ENCODE assay signal across 1 cellular context in the genomic region with DNA sequence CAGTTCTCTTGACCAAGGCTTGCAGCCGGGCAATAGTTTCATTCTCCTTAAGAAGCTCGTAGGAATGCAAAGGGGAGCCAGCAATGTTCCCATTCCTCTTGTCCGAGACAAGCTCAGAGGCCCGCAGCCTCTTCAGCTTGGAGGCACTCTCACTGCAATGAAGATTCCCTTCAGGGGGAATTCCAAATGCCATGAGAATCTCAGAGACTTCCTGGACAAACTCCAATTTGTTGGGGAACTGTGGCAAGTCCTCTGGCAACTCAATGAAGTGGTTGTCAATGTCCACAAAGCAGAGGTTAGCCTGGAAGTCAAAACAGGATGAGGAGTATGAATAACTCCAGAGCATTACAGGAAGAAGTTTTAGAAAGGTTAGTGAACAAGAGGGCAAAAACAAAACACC.
TF ChIP-seq lines count a peak whose summit lies in the region.

No MANE protein-coding gene starts in this region.

TF ChIP-seq in IMR-90, 13 proteins besides CTCF, POLR2A, EP300 and RAD21 (continued from another document):
- no peak for TF ChIP-seq ELK1 (IDR thresholded peaks at IDR 0.05; ENCODE audit: borderline replicate concordance, low read depth, low read length)
- TF ChIP-seq FOS (IDR thresholded peaks at IDR 0.05; ENCODE audit: low read depth, low read length) = no peak
- no peak for TF ChIP-seq CHD1 (IDR thresholded peaks at IDR 0.05; ENCODE audit: low read depth, low read length)
- no peak for TF ChIP-seq SMC3 (IDR thresholded peaks at IDR 0.05; ENCODE audit: low read depth, low read length)
- TF ChIP-seq MAZ (IDR thresholded peaks at IDR 0.05; ENCODE audit: borderline replicate concordance, low read depth, low read length) = no peak
- no peak for TF ChIP-seq MXI1 (IDR thresholded peaks at IDR 0.05; ENCODE audit: borderline replicate concordance, low read depth, low read length)
TF ChIP-seq in IMR-90: peak in this region for 0.
